Comparison of ENCODE assay signal across 12 cellular contexts in genomic region chr17:59368218-59368857, GRCh38. TPM values are rescaled to one million over a fixed set of nuclear protein-coding genes. Genes with fewer than 3 reads are reported as not detected.
DNase-seq lines count a peak whose midpoint lies in the region; ATAC-seq and TF ChIP-seq lines count a peak whose summit lies in the region.
"Had no signal": no experiment of that assay in that cellular context is flagged by ENCODE, and none has a peak within 500 bp of the region (broad histone marks: within the 10 kb centered on the region; RNA-seq: fewer than 3 reads in every experiment).

No MANE protein-coding gene starts in this region.

- POLR2A ChIA-PET in WTC11 (lab: Charles Lee), result interaction anchor here (0.5 to 1.2 kb wide), 2 partner anchors 387 to 472 kb away, joined by 3 to 4 read pairs; no protein-coding TSS in a partner anchor

- peaks cover 83% of the 10 kb centered on the region for H3K4me1 ChIP-seq in CD4-positive, CD25-positive, alpha-beta regulatory T cell (ENCODE audit: control insufficient read depth, insufficient read depth, low read length, poor library complexity, severe bottlenecking)
- H3K4me1 ChIP-seq in sigmoid colon, result peaks cover 0 to 99% (median 97%) of the 10 kb centered on the region in 4 donors

- H3K27me3 Mint-ChIP-seq in CD4-positive, CD25-positive, alpha-beta regulatory T cell, result no peaks in the 10 kb centered on the region
- no peaks in the 10 kb centered on the region for H3K27me3 Mint-ChIP-seq in WTC11 (ENCODE audit: low read depth)

- TF ChIP-seq POLR2A in sigmoid colon (IDR thresholded peaks at IDR 0.05), result no peak

- no peaks in the 10 kb centered on the region for H3K9me3 Mint-ChIP-seq in CD4-positive, CD25-positive, alpha-beta regulatory T cell
- H3K9me3 Mint-ChIP-seq in WTC11, result no peaks in the 10 kb centered on the region

- H3K4me1 Mint-ChIP-seq in CD4-positive, CD25-positive, alpha-beta regulatory T cell, result peaks cover 30 to 95% (median 67%) of the 10 kb centered on the region in 4 donors
- H3K4me1 Mint-ChIP-seq in WTC11, result peaks cover 66% of the 10 kb centered on the region

- DNase-seq in CD4-positive, CD25-positive, alpha-beta regulatory T cell, result no peak
- DNase-seq in WTC11 (ENCODE audit: low spot score), result no peak
- DNase-seq in sigmoid colon, result no peak
- no peak for DNase-seq in NCI-H128 (lab: John Stamatoyannopoulos, UW; ENCODE audit: unreplicated experiment)
- no peak for DNase-seq in NCI-H2029 (lab: John Stamatoyannopoulos, UW)
- DNase-seq: activated CD4-positive, alpha-beta T cell treated with anti-CD3 and anti-CD28 coated beads, Interleukin-2, amount 50 U/mL, for 1 hour; NCI-H1092; nucleus accumbens had no signal

- peak overlapping the region; percentile 93 to 99 (median 98) for H3K27ac Mint-ChIP-seq in CD4-positive, CD25-positive, alpha-beta regulatory T cell
- no peak overlapping the region for H3K27ac Mint-ChIP-seq in WTC11

- H3K27ac ChIP-seq in CD4-positive, CD25-positive, alpha-beta regulatory T cell (ENCODE audit: insufficient read depth, low read length, poor library complexity, severe bottlenecking), result no peak overlapping the region
- H3K27ac ChIP-seq in layer of hippocampus (ENCODE audit: low read depth, low read length) (peak overlapping the region; percentile 96), sigmoid colon (peak overlapping the region; percentile 87 to 95 (median 92))

- H3K9me3 ChIP-seq in CD4-positive, CD25-positive, alpha-beta regulatory T cell (ENCODE audit: control insufficient read depth in 2 of 2, low read length in 2 of 2), result no peaks in the 10 kb centered on the region
- H3K9me3 ChIP-seq in sigmoid colon, result no peaks in the 10 kb centered on the region

- WGBS in sigmoid colon, 2 donors, result 65 to 74% methylated on average over 7 of the region's 7 CpGs

- H3K27me3 ChIP-seq in CD4-positive, CD25-positive, alpha-beta regulatory T cell (ENCODE audit: control insufficient read depth, insufficient read depth, low read length), result no peaks in the 10 kb centered on the region
- H3K27me3 ChIP-seq in layer of hippocampus (ENCODE audit: control insufficient read depth, insufficient read depth, low read length) (no peaks in the 10 kb centered on the region), sigmoid colon (no peaks in the 10 kb centered on the region)

- ATAC-seq in CD4-positive, CD25-positive, alpha-beta regulatory T cell (ENCODE audit: low read depth in 2 of 2), result no peak
- ATAC-seq in WTC11, result no peak
- no peak for ATAC-seq in HG02759 (IDR thresholded peaks at IDR 0.05; ENCODE audit: unreplicated experiment)
- ATAC-seq in HG03521 (IDR thresholded peaks at IDR 0.05; ENCODE audit: unreplicated experiment), result no peak
- ATAC-seq: activated naive CD4-positive, alpha-beta T cell treated with anti-CD3 and anti-CD28 coated beads, Interleukin-2, amount 50 U/mL, for 72 hours had no signal

- H3K36me3 Mint-ChIP-seq in CD4-positive, CD25-positive, alpha-beta regulatory T cell, result peaks cover 23% of the 10 kb centered on the region
- no peaks in the 10 kb centered on the region for H3K36me3 Mint-ChIP-seq in WTC11

- no peak for TF ChIP-seq EP300 in sigmoid colon (IDR thresholded peaks at IDR 0.05)

- intact Hi-C loops in sigmoid colon (cut with DNase I), result loop anchor here (5.0 kb wide), 1 partner anchor 36 kb away; the partner anchor contains the start of gene YPEL2

- H3K4me3 ChIP-seq in CD4-positive, CD25-positive, alpha-beta regulatory T cell (ENCODE audit: low read depth, low read length), result no peak overlapping the region
- no peak overlapping the region for H3K4me3 ChIP-seq in sigmoid colon

- CTCF ChIA-PET in WTC11 (lab: Charles Lee), result no interaction called here

- peaks cover 4% of the 10 kb centered on the region for H3K36me3 ChIP-seq in CD4-positive, CD25-positive, alpha-beta regulatory T cell (ENCODE audit: control insufficient read depth, insufficient read depth, low read length)
- no peaks in the 10 kb centered on the region for H3K36me3 ChIP-seq in sigmoid colon

- peak overlapping the region in 3 of 4 donors; percentile 2 to 88 (median 28) for H3K4me3 Mint-ChIP-seq in CD4-positive, CD25-positive, alpha-beta regulatory T cell
- H3K4me3 Mint-ChIP-seq in WTC11, result no peak overlapping the region

- TF ChIP-seq CTCF in WTC11 (IDR thresholded peaks at IDR 0.05) (no peak), sigmoid colon (IDR thresholded peaks at IDR 0.05) (no peak)

TF ChIP-seq in WTC11, 78 proteins besides CTCF, POLR2A, EP300 and RAD21:
- TF ChIP-seq ELF4 (CRISPR knock-in tag; IDR thresholded peaks at IDR 0.05; ENCODE audit: low read depth), result no peak
- 0 out of 2 replicates have a peak, but pooled peaks have one; percentile 13 for TF ChIP-seq GABPB1 (CRISPR knock-in tag; IDR thresholded peaks at IDR 0.05)

RNA-seq across cellular contexts. Expression of gene YPEL2, which starts 36.9 kb away (rescaled TPM):
- total RNA-seq in CD4-positive, CD25-positive, alpha-beta regulatory T cell, result 64.3 TPM
- 10 to 100 TPM; 35.7 to 45.7 (median 41.2) TPM for polyA plus RNA-seq in CD4-positive, CD25-positive, alpha-beta regulatory T cell
- total RNA-seq in WTC11 (2021) (2.2 to 3.1 TPM (median 2.5 TPM) in 3 replicates), sigmoid colon (10 to 100 TPM; 25.8 to 35.7 (median 33.5) TPM)
- polyA plus RNA-seq in sigmoid colon, result 10 to 100 TPM; 10.2 to 19.2 (median 15.1) TPM
